In genomic region chr20:35174458-35175216, GRCh38 we compare ENCODE assay signal across 13 cellular contexts. TPM values are rescaled to one million over a fixed set of nuclear protein-coding genes. Genes with fewer than 3 reads are reported as not detected.
DNase-seq lines count a peak whose midpoint lies in the region; ATAC-seq and TF ChIP-seq lines count a peak whose summit lies in the region.
"Had no signal": no experiment of that assay in that cellular context is flagged by ENCODE, and none has a peak within 500 bp of the region (broad histone marks: within the 10 kb centered on the region; RNA-seq: fewer than 3 reads in every experiment).

No MANE protein-coding gene starts in this region.

- H3K9me3 ChIP-seq in duodenal mucosa (ENCODE audit: control insufficient read depth in 1 of 2, low read length in 2 of 2) (no peaks in the 10 kb centered on the region), OCI-LY7 (ENCODE audit: low read length) (no peaks in the 10 kb centered on the region)

- H3K27ac ChIP-seq in ACC112 (ENCODE audit: low read depth, low read length): no peak overlapping the region
- H3K27ac ChIP-seq in duodenal mucosa (ENCODE audit: low read depth, low read length): no peak overlapping the region
- H3K27ac ChIP-seq in OCI-LY7 (ENCODE audit: low read depth, low read length, poor library complexity, severe bottlenecking): no peak overlapping the region

- peak overlapping the region in 1 of 2 donors; percentile 63 for H3K9ac ChIP-seq in duodenal mucosa (ENCODE audit: low read depth in 1 of 2, low read length in 2 of 2)

- no peak for TF ChIP-seq CTCF in OCI-LY7 (conservative IDR thresholded peaks at IDR 0.05; ENCODE audit: low read length)

- H3K4me1 ChIP-seq in ACC112 (ENCODE audit: control insufficient read depth, insufficient read depth, low read length, unreplicated experiment) (peaks cover 19% of the 10 kb centered on the region), duodenal mucosa (ENCODE audit: control insufficient read depth in 1 of 2, insufficient read depth in 2 of 2, low read length in 2 of 2) (peaks cover 5 to 15% of the 10 kb centered on the region in 2 donors), OCI-LY7 (ENCODE audit: insufficient read depth, low read length, poor library complexity, severe bottlenecking) (no peaks in the 10 kb centered on the region)

- no peaks in the 10 kb centered on the region for H4K20me1 ChIP-seq in OCI-LY7 (ENCODE audit: insufficient read depth, low read length)

- H3K9me2 ChIP-seq in OCI-LY7 (ENCODE audit: insufficient read depth, low read length): no peaks in the 10 kb centered on the region

- H3K4me3 ChIP-seq in ACC112 (ENCODE audit: low read depth, low read length): peak overlapping the region; percentile 49
- peak overlapping the region; percentile 53 to 63 for H3K4me3 ChIP-seq in duodenal mucosa (ENCODE audit: low read depth in 1 of 2, low read length in 2 of 2)
- H3K4me3 ChIP-seq in OCI-LY7 (ENCODE audit: low read depth, low read length, poor library complexity, severe bottlenecking): no peak overlapping the region

- peak; percentile 65 for DNase-seq in HEK293T (ENCODE audit: extremely low spot score)
- peak; percentile 70 for DNase-seq in mucosa of gallbladder (ENCODE audit: low spot score)
- no peak for DNase-seq in SKM-1 treated with dmso at 0.1 percent for 144 hours (lab: John Stamatoyannopoulos, UW; ENCODE audit: unreplicated experiment)
- DNase-seq in OCI-LY7 (ENCODE audit: low spot score): no peak
- DNase-seq: activated CD8-positive, alpha-beta memory T cell treated with anti-CD3 and anti-CD28 coated beads, Interleukin-2, amount 10 ng/mL, durations not matched to agents 7 days and 5 days; NCI-H1105 treated with DMSO at 0.1 percent for 48 hours; NK-92 treated with Interleukin-12 subunit alpha and Interleukin-12 subunit beta, amount 100 ng/mL, for 24 hours; stimulated activated naive CD8-positive, alpha-beta T cell treated with anti-CD3 and anti-CD28 coated beads, Interleukin-15, Interleukin-2, amounts not matched to agents 100 U/mL and 50 U/mL, for 24 hours; T-helper 9 cell had no signal

- POLR2A ChIA-PET in HEK293T (lab: Yijun Ruan, JAX): no interaction called here
- POLR2A ChIA-PET in OCI-LY7 (lab: Charles Lee): interaction anchor here (0.6 to 0.7 kb wide), 2 partner anchors 19 to 27 kb away, joined by 4 to 7 read pairs; partner anchors contain the start of gene EDEM2

- no TSS peak for BruUV-seq in OCI-LY7 (replicated peaks; lab: Mats Ljungman, UMichigan)

- no peaks in the 10 kb centered on the region for H3K27me3 ChIP-seq in ACC112 (ENCODE audit: insufficient read depth, low read length)
- H3K27me3 ChIP-seq in duodenal mucosa (ENCODE audit: control insufficient read depth in 1 of 2, insufficient read depth in 2 of 2, low read length in 2 of 2): no peaks in the 10 kb centered on the region

- H3K79me2 ChIP-seq in ACC112 (ENCODE audit: control insufficient read depth, insufficient read depth, low read length, unreplicated experiment) (no peaks in the 10 kb centered on the region), OCI-LY7 (ENCODE audit: insufficient read depth, low read depth, low read length) (no peaks in the 10 kb centered on the region)

- CTCF ChIA-PET in HEK293T (lab: Yijun Ruan, JAX): no interaction called here
- CTCF ChIA-PET in OCI-LY7 (lab: Charles Lee; ENCODE audit: unreplicated experiment): no interaction called here

- H2AFZ ChIP-seq in ACC112 (ENCODE audit: low read length, unreplicated experiment): no peak overlapping the region
- no peak overlapping the region for H2AFZ ChIP-seq in OCI-LY7 (ENCODE audit: low read length)

- intact Hi-C loops in OCI-LY7 (cut with micrococcal nuclease; ENCODE audit: unreplicated experiment): no loop called here

- H3K36me3 ChIP-seq in ACC112 (ENCODE audit: insufficient read depth, low read length) (peaks cover 8% of the 10 kb centered on the region; the same call in 1 of the 2 replicates), duodenal mucosa (ENCODE audit: control insufficient read depth in 1 of 2, insufficient read depth in 2 of 2, low read length in 2 of 2) (peaks cover 0 to 7% of the 10 kb centered on the region in 2 donors), OCI-LY7 (ENCODE audit: insufficient read depth, low read length) (no peaks in the 10 kb centered on the region)

- ATAC-seq in GM18502 (IDR thresholded peaks at IDR 0.05; ENCODE audit: poor library complexity, unreplicated experiment): no peak
- no peak for ATAC-seq in HG02623 (IDR thresholded peaks at IDR 0.05; ENCODE audit: unreplicated experiment)
- ATAC-seq: activated CD8-positive, alpha-beta memory T cell treated with anti-CD3 and anti-CD28 coated beads, Interleukin-2, amount 10 ng/mL, durations not matched to agents 7 days and 5 days; stimulated activated naive CD8-positive, alpha-beta T cell treated with anti-CD3 and anti-CD28 coated beads, Interleukin-15, Interleukin-2, amounts not matched to agents 100 U/mL and 50 U/mL, for 24 hours had no signal

- H3K4me2 ChIP-seq in OCI-LY7 (ENCODE audit: low read length): no peak overlapping the region

TF ChIP-seq in HEK293T, 16 proteins besides CTCF, POLR2A, EP300 and RAD21:
- no peak for TF ChIP-seq ELF4 (IDR thresholded peaks at IDR 0.05)
- no peak for TF ChIP-seq FOXM1 (IDR thresholded peaks at IDR 0.05; ENCODE audit: borderline replicate concordance)
- TF ChIP-seq L3MBTL2 (conservative IDR thresholded peaks at IDR 0.05): peak; percentile 15; the same call in 1 of the 2 replicates

RNA-seq across cellular contexts. Expression of gene PROCR, which starts 2.8 kb away (rescaled TPM):
- total RNA-seq in mucosa of gallbladder (21.4 TPM), OCI-LY7 (2022) (not detected in 2 replicates)
- total RNA-seq in OCI-LY7 (2014; rRNA removed; shearing (Covaris generic)): not detected in 2 replicates

RNA-seq across cellular contexts. Expression of gene EDEM2, which starts 27.5 kb away (rescaled TPM):
- total RNA-seq in mucosa of gallbladder: 38.2 TPM
- total RNA-seq in OCI-LY7 (2014; rRNA removed; shearing (Covaris generic)): 19.1 and 19.7 TPM in 2 replicates
- 20.7 and 23.0 TPM in 2 replicates for total RNA-seq in OCI-LY7 (2022)

RNA-seq across cellular contexts. Expression of gene MMP24, which starts 51.9 kb away (rescaled TPM):
- total RNA-seq in mucosa of gallbladder (1.6 TPM), OCI-LY7 (2022) (not detected in 2 replicates)
- not detected in 2 replicates for total RNA-seq in OCI-LY7 (2014; rRNA removed; shearing (Covaris generic))
- total RNA-seq: activated CD8-positive, alpha-beta memory T cell treated with anti-CD3 and anti-CD28 coated beads, Interleukin-2, amount 10 ng/mL, durations not matched to agents 7 days and 5 days had no signal

Comparison
In these comparisons a context has a peak if more than half of its experiments do, and no peak if none do; other contexts are left out.
1. DNase-seq: peak in HEK293T (single experiment) and mucosa of gallbladder (single experiment); none in SKM-1 treated with dmso at 0.1 percent for 144 hours (single experiment) and OCI-LY7 (single experiment).
2. RNA of gene PROCR, which starts 2.8 kb away (total RNA-seq): 21.4 TPM in mucosa of gallbladder (single experiment); not detected in OCI-LY7; every median in the first group is over 10 times any median in the second.